Comparison of ENCODE assay signal across 21 cellular contexts in the genomic region with DNA sequence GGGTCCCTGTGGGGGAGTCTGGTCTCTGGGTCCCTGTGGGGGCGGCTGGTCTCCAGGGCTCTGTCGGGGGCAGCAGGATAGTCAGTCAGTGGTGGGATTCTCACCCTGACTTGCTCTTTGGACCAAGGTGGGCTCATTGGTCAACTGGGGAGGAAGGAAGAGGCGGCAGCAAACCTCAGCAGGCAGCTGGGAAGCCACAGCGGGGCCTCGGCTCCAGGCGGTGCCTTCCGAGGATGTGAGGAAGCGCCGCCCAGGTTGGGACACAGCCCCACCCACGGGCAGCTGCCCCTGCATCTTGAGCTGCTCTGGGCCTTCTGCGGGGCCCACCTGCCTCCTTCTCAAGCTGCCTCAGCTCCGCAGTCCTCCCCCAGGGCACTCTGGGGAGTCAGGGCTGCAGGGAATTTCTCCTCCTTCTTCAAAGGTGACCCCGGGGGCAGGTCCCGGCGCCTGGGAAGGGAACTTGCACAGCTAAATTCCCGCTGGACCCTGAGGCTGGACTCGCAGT. TPM values are rescaled to one million over a fixed set of nuclear protein-coding genes. Genes with fewer than 3 reads are reported as not detected.
DNase-seq lines count a peak whose midpoint lies in the region; ATAC-seq and TF ChIP-seq lines count a peak whose summit lies in the region.
"Had no signal": no experiment of that assay in that cellular context is flagged by ENCODE, and none has a peak within 500 bp of the region (broad histone marks: within the 10 kb centered on the region; RNA-seq: fewer than 3 reads in every experiment).

No MANE protein-coding gene starts in this region.

- H3K4me3 ChIP-seq in psoas muscle, result no peak overlapping the region
- H3K4me3 ChIP-seq: dorsolateral prefrontal cortex had no signal

- no peaks in the 10 kb centered on the region for H3K36me3 Mint-ChIP-seq in activated naive CD4-positive, alpha-beta T cell treated with anti-CD3 and anti-CD28 coated beads for 36 hours (ENCODE audit: low read depth)
- H3K36me3 Mint-ChIP-seq in chondrocyte (ENCODE audit: low read depth) (no peaks in the 10 kb centered on the region), progenitor cell of endocrine pancreas (ENCODE audit: insufficient read depth) (no peaks in the 10 kb centered on the region)
- H3K36me3 Mint-ChIP-seq: activated naive CD4-positive, alpha-beta T cell treated with anti-CD3 and anti-CD28 coated beads, Interleukin-2, amount 50 U/mL, for 24 hours; brain; mesothelial cell of epicardium; T-cell had no signal

- no peak overlapping the region for H3K27ac ChIP-seq in psoas muscle
- H3K27ac ChIP-seq: dorsolateral prefrontal cortex, neutrophil, VCaP had no signal

- no peaks in the 10 kb centered on the region for H3K36me3 ChIP-seq in psoas muscle (ENCODE audit: insufficient read depth in 1 of 2, low read depth in 1 of 2)
- H3K36me3 ChIP-seq: neutrophil had no signal

- ATAC-seq in psoas muscle, result no peak
- no peak for ATAC-seq in GM21367 (IDR thresholded peaks at IDR 0.05; ENCODE audit: unreplicated experiment)
- ATAC-seq: esophagus mucosa, T-cell had no signal

- intact Hi-C loops in activated naive CD4-positive, alpha-beta T cell treated with anti-CD3 and anti-CD28 coated beads for 36 hours (cut with micrococcal nuclease), result loop anchor here (5.0 kb wide), 1 partner anchor 197 kb away; a partner anchor contains a TSS
- intact Hi-C loops in psoas muscle (cut with DNase I), result no loop called here

- H3K27ac Mint-ChIP-seq in activated naive CD4-positive, alpha-beta T cell treated with anti-CD3 and anti-CD28 coated beads for 36 hours, result no peak overlapping the region
- H3K27ac Mint-ChIP-seq in chondrocyte (ENCODE audit: unreplicated experiment) (no peak overlapping the region), progenitor cell of endocrine pancreas (no peak overlapping the region)
- H3K27ac Mint-ChIP-seq: activated naive CD4-positive, alpha-beta T cell treated with anti-CD3 and anti-CD28 coated beads, Interleukin-2, amount 50 U/mL, for 24 hours; brain; mesothelial cell of epicardium; T-cell had no signal

- no peaks in the 10 kb centered on the region for H3K9me3 Mint-ChIP-seq in activated naive CD4-positive, alpha-beta T cell treated with anti-CD3 and anti-CD28 coated beads for 36 hours
- H3K9me3 Mint-ChIP-seq in chondrocyte (ENCODE audit: low read depth), result no peaks in the 10 kb centered on the region
- H3K9me3 Mint-ChIP-seq in progenitor cell of endocrine pancreas (ENCODE audit: low read depth), result no peaks in the 10 kb centered on the region
- H3K9me3 Mint-ChIP-seq: activated naive CD4-positive, alpha-beta T cell treated with anti-CD3 and anti-CD28 coated beads, Interleukin-2, amount 50 U/mL, for 24 hours; mesothelial cell of epicardium; T-cell had no signal

- H3K4me1 Mint-ChIP-seq in activated naive CD4-positive, alpha-beta T cell treated with anti-CD3 and anti-CD28 coated beads for 36 hours (ENCODE audit: low read depth), result peaks cover 3% of the 10 kb centered on the region
- H3K4me1 Mint-ChIP-seq in chondrocyte (ENCODE audit: low read depth) (peaks cover 7% of the 10 kb centered on the region), progenitor cell of endocrine pancreas (ENCODE audit: low read depth) (peaks cover 13% of the 10 kb centered on the region)

- TF ChIP-seq CTCF in chondrocyte (IDR thresholded peaks at IDR 0.05) (no peak), psoas muscle (IDR thresholded peaks at IDR 0.05) (no peak), progenitor cell of endocrine pancreas (IDR thresholded peaks at IDR 0.05; ENCODE audit: unreplicated experiment) (no peak)

- POLR2A ChIA-PET in HEK293T (lab: Yijun Ruan, JAX), result no interaction called here

- peak; percentile 3 for DNase-seq in activated naive CD4-positive, alpha-beta T cell treated with anti-CD3 and anti-CD28 coated beads for 36 hours
- DNase-seq in activated naive CD4-positive, alpha-beta T cell treated with anti-CD3 and anti-CD28 coated beads, Interleukin-2, amount 50 U/mL, for 16 hours, result no peak
- peak; percentile 32 for DNase-seq in HT-29 (ENCODE audit: low spot score)
- peak; percentile 82 for DNase-seq in chondrocyte (ENCODE audit: low spot score)
- peak; percentile 5 to 34 for DNase-seq in psoas muscle
- DNase-seq in HEK293T (ENCODE audit: extremely low spot score), result no peak
- no peak for DNase-seq in progenitor cell of endocrine pancreas (ENCODE audit: low spot score, unreplicated experiment)
- DNase-seq: DMS153, NCI-H2029, NCI-H526 had no signal

- 28 to 54% (median 34%) methylated on average over 10 to 17 of the region's 17 CpGs for WGBS in psoas muscle, 3 donors

- CTCF ChIA-PET in activated naive CD4-positive, alpha-beta T cell treated with anti-CD3 and anti-CD28 coated beads for 36 hours (lab: Charles Lee), result no interaction called here
- CTCF ChIA-PET in HEK293T (lab: Yijun Ruan, JAX), result no interaction called here

- H3K4me3 Mint-ChIP-seq in activated naive CD4-positive, alpha-beta T cell treated with anti-CD3 and anti-CD28 coated beads for 36 hours, result no peak overlapping the region
- H3K4me3 Mint-ChIP-seq in chondrocyte (ENCODE audit: unreplicated experiment) (no peak overlapping the region), progenitor cell of endocrine pancreas (ENCODE audit: low read depth) (no peak overlapping the region)
- H3K4me3 Mint-ChIP-seq: activated naive CD4-positive, alpha-beta T cell treated with anti-CD3 and anti-CD28 coated beads, Interleukin-2, amount 50 U/mL, for 24 hours; brain; mesothelial cell of epicardium; T-cell had no signal

- no peaks in the 10 kb centered on the region for H3K4me1 ChIP-seq in psoas muscle

- peaks cover under 1% of the 10 kb centered on the region for H3K27me3 Mint-ChIP-seq in activated naive CD4-positive, alpha-beta T cell treated with anti-CD3 and anti-CD28 coated beads for 36 hours (ENCODE audit: low read depth)
- peaks cover 10% of the 10 kb centered on the region for H3K27me3 Mint-ChIP-seq in chondrocyte (ENCODE audit: low read depth)
- peaks cover 14% of the 10 kb centered on the region for H3K27me3 Mint-ChIP-seq in progenitor cell of endocrine pancreas
- H3K27me3 Mint-ChIP-seq: brain had no signal

- H3K27me3 ChIP-seq in psoas muscle (ENCODE audit: insufficient read depth in 3 of 3, low read length in 2 of 3), result peaks cover 0 to 15% (median 6%) of the 10 kb centered on the region in 3 donors

- H3K9me3 ChIP-seq in psoas muscle, result no peaks in the 10 kb centered on the region
- H3K9me3 ChIP-seq: neutrophil had no signal

TF ChIP-seq in HEK293T, 16 proteins besides CTCF, POLR2A, EP300 and RAD21:
- no peak for TF ChIP-seq ELF4 (IDR thresholded peaks at IDR 0.05)
- no peak for TF ChIP-seq NFRKB (IDR thresholded peaks at IDR 0.05)
- no peak for TF ChIP-seq CTBP1 (IDR thresholded peaks at IDR 0.05; ENCODE audit: borderline replicate concordance)
- no peak for TF ChIP-seq SUZ12 (IDR thresholded peaks at IDR 0.05)
- TF ChIP-seq HDGF (IDR thresholded peaks at IDR 0.05; ENCODE audit: borderline replicate concordance), result no peak
- no peak for TF ChIP-seq BHLHE40 (IDR thresholded peaks at IDR 0.05; ENCODE audit: borderline replicate concordance)
- no peak for TF ChIP-seq TARDBP (IDR thresholded peaks at IDR 0.05)
- TF ChIP-seq SP1 (IDR thresholded peaks at IDR 0.05), result no peak
- TF ChIP-seq ZNF384 (IDR thresholded peaks at IDR 0.05), result no peak
- no peak for TF ChIP-seq L3MBTL2 (conservative IDR thresholded peaks at IDR 0.05)
- TF ChIP-seq FOXA1 (IDR thresholded peaks at IDR 0.05), result no peak
- no peak for TF ChIP-seq FOXM1 (IDR thresholded peaks at IDR 0.05; ENCODE audit: borderline replicate concordance)
- TF ChIP-seq LEF1 (IDR thresholded peaks at IDR 0.05; ENCODE audit: borderline replicate concordance), result no peak
- TF ChIP-seq ARNT (IDR thresholded peaks at IDR 0.05), result no peak
- no peak for TF ChIP-seq FOXK2 (IDR thresholded peaks at IDR 0.05)

RNA-seq across cellular contexts. Expression of a gene that starts 20.4 kb away (rescaled TPM):
- not detected for total RNA-seq in activated naive CD4-positive, alpha-beta T cell treated with anti-CD3 and anti-CD28 coated beads for 36 hours
- 0.08 TPM in 1 of 2 replicates, not detected in the other for total RNA-seq in HT-29 (2014; rRNA removed; shearing (Covaris generic))
- 0.24 to 0.72 TPM (median 0.55 TPM) in 3 replicates for total RNA-seq in chondrocyte
- total RNA-seq in psoas muscle, result under 1 TPM in 1 of 4 donors, not detected in 3; 0.10 TPM
- polyA plus RNA-seq in psoas muscle, result under 1 TPM in 2 of 3 donors, not detected in 1; under 0.01 to 0.01 TPM
- total RNA-seq in progenitor cell of endocrine pancreas, result 11.0 and 14.2 TPM in 2 replicates
- total RNA-seq: glomerular endothelial cell, M059J had no signal

RNA-seq across cellular contexts. Expression of a gene that starts 51.9 kb away (rescaled TPM):
- not detected for total RNA-seq in activated naive CD4-positive, alpha-beta T cell treated with anti-CD3 and anti-CD28 coated beads for 36 hours
- not detected in 2 replicates for total RNA-seq in HT-29 (2014; rRNA removed; shearing (Covaris generic))
- not detected in 3 replicates for total RNA-seq in chondrocyte
- under 1 TPM in 3 of 4 donors, not detected in 1; 0.06 to 0.84 (median 0.44) TPM for total RNA-seq in psoas muscle
- polyA plus RNA-seq in psoas muscle, result under 1 TPM in 2 of 3 donors, not detected in 1; 0.05 to 0.08 TPM
- 1.1 and 1.2 TPM in 2 replicates for total RNA-seq in progenitor cell of endocrine pancreas
- total RNA-seq: esophagus mucosa, glomerular endothelial cell, M059J, mesothelial cell of epicardium, T-cell had no signal

Comparison
In these comparisons a context has a peak if more than half of its experiments do, and no peak if none do; other contexts are left out.
1. DNase-seq: peak in activated naive CD4-positive, alpha-beta T cell treated with anti-CD3 and anti-CD28 coated beads for 36 hours (single experiment), HT-29 (single experiment), chondrocyte (single experiment) and psoas muscle (2 of 2); none in activated naive CD4-positive, alpha-beta T cell treated with anti-CD3 and anti-CD28 coated beads, Interleukin-2, amount 50 U/mL, for 16 hours (single experiment), HEK293T (single experiment) and progenitor cell of endocrine pancreas (single experiment).